ENCODE assay signal across 21 cellular contexts in the genomic region with DNA sequence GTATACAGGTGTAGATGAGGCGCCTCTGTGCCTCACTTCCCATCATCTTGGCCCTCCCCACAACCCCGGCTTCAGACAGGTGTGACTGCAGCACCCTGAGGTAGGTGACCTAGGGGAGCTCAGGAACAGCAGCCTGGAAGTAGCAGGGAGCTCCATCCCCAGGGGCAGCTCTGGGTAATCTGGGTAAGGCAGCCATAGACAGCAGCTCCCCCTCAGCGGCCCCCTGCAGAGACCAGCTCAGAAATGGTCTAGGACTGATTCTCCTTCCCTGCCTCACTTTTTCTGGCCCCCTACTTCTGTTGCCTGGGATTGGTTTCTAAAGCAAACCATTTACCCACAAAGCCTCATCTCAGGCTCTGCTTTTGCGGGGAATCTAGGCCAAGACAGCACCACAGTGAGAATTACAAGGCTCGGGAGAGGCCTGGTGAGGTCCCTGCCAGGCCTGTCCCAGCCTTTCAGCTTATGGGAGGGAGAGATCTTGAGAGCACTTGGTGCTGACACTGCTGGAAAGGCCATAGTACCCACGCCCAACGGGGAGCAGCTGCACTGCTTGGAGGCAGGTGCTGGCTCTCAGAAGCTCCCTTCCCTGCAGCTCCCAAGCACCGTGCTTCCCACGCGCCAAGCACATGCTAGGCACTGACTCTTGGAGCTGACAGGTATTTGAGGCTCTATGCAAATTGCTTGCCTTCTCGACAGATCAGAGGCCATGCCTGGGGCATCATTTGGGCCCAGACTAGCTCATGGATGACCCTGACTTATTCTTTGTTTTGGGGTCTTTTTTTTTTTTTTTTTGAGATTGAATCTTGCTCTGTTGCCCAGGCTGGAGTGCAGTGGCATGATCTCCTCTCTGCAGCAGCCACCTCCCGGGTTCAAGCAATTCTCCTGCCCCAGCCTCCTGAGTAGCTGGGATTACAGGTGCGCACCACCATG.
DNase-seq lines count a peak whose midpoint lies in the region; ATAC-seq and TF ChIP-seq lines count a peak whose summit lies in the region.
"Had no signal": no experiment of that assay in that cellular context is flagged by ENCODE, and none has a peak within 500 bp of the region (broad histone marks: within the 10 kb centered on the region; RNA-seq: fewer than 3 reads in every experiment).

No MANE protein-coding gene starts in this region.

- H3K27ac ChIP-seq in HEK293 (ENCODE audit: extremely low read depth, low read depth, low read length) (no peak overlapping the region), neutrophil (peak overlapping the region; percentile 9)
- H3K27ac ChIP-seq: 22Rv1, heart left ventricle, thoracic aorta had no signal

- peak overlapping the region; percentile 35 for H3K27ac Mint-ChIP-seq in central memory CD8-positive, alpha-beta T cell (ENCODE audit: low read depth)
- H3K27ac Mint-ChIP-seq: activated CD8-positive, alpha-beta T cell treated with anti-CD3 and anti-CD28 coated beads for 36 hours; activated T-cell treated with anti-CD3 and anti-CD28 coated beads, Interleukin-2, amount 50 U/mL, for 24 hours; CD8-positive, alpha-beta T cell had no signal

- H3K9me3 ChIP-seq in HEK293 (ENCODE audit: control insufficient read depth, insufficient read depth, low read depth, low read length): no peaks in the 10 kb centered on the region
- H3K9me3 ChIP-seq in neutrophil: no peaks in the 10 kb centered on the region
- H3K9me3 ChIP-seq: HAP-1, heart left ventricle, thoracic aorta had no signal

- H3K27me3 ChIP-seq in neutrophil: no peaks in the 10 kb centered on the region
- H3K27me3 ChIP-seq: heart left ventricle had no signal

- CTCF ChIA-PET in HEK293 (lab: Yijun Ruan, JAX): interaction anchor here (0.6 to 1.4 kb wide), 4 partner anchors 37 to 234 kb away, joined by 3 to 4 read pairs (median 3); no protein-coding TSS in a partner anchor

- no peak overlapping the region for H3K4me3 ChIP-seq in HEK293 (ENCODE audit: low read depth, low read length)
- H3K4me3 ChIP-seq in neutrophil (ENCODE audit: low read depth in 1 of 2, low read length in 1 of 2): no peak overlapping the region
- H3K4me3 ChIP-seq: HAP-1, heart left ventricle, thoracic aorta had no signal

- no peak for TF ChIP-seq CTCF in HEK293 (tag by site-specific recombination; IDR thresholded peaks at IDR 0.05)
- TF ChIP-seq CTCF in neutrophil (IDR thresholded peaks at IDR 0.05): no peak

- H3K4me3 Mint-ChIP-seq in central memory CD8-positive, alpha-beta T cell: no peak overlapping the region
- H3K4me3 Mint-ChIP-seq: activated CD8-positive, alpha-beta T cell treated with anti-CD3 and anti-CD28 coated beads for 36 hours; activated T-cell treated with anti-CD3 and anti-CD28 coated beads, Interleukin-2, amount 50 U/mL, for 24 hours; CD8-positive, alpha-beta T cell; nephron progenitor cell had no signal

- peak; percentile 46 to 73 (median 65) for DNase-seq in NCI-H1417 (lab: John Stamatoyannopoulos, UW)
- no peak for DNase-seq in NCI-H1417 treated with DMSO at 0.1 percent for 48 hours (lab: John Stamatoyannopoulos, UW)
- no peak for DNase-seq in central memory CD8-positive, alpha-beta T cell (ENCODE audit: low spot score in 2 of 2)
- no peak for DNase-seq in stimulated activated CD4-positive, alpha-beta T cell treated with anti-CD3 and anti-CD28 coated beads, Interleukin-15, amount 100 ng/mL, for 24 hours
- DNase-seq: activated CD8-positive, alpha-beta T cell treated with anti-CD3 and anti-CD28 coated beads for 36 hours; activated naive CD4-positive, alpha-beta T cell treated with Interleukin-2 at 50 U/mL for 16 hours; activated T-cell treated with anti-CD3 and anti-CD28 coated beads, Interleukin-2, amount 50 U/mL, for 24 hours; DMS153; KBM-7; NCI-H1694; NCI-H446 treated with DMSO at 0.1 percent for 48 hours; nephron progenitor cell had no signal

- H3K36me3 ChIP-seq in HEK293 (ENCODE audit: control insufficient read depth in 2 of 2, insufficient read depth in 1 of 2, low read length in 2 of 2): peaks cover 0 to 28% of the 10 kb centered on the region in 2 experiments; a peak in 1 of 3 replicates
- H3K36me3 ChIP-seq in neutrophil: peaks cover 90% of the 10 kb centered on the region
- H3K36me3 ChIP-seq: thoracic aorta had no signal

- H3K9me3 Mint-ChIP-seq in central memory CD8-positive, alpha-beta T cell: no peaks in the 10 kb centered on the region
- H3K9me3 Mint-ChIP-seq: activated CD8-positive, alpha-beta T cell treated with anti-CD3 and anti-CD28 coated beads for 36 hours; activated T-cell treated with anti-CD3 and anti-CD28 coated beads, Interleukin-2, amount 50 U/mL, for 24 hours; CD8-positive, alpha-beta T cell; nephron progenitor cell had no signal

- H3K27me3 Mint-ChIP-seq in central memory CD8-positive, alpha-beta T cell: no peaks in the 10 kb centered on the region
- H3K27me3 Mint-ChIP-seq: activated CD8-positive, alpha-beta T cell treated with anti-CD3 and anti-CD28 coated beads for 36 hours; activated T-cell treated with anti-CD3 and anti-CD28 coated beads, Interleukin-2, amount 50 U/mL, for 24 hours had no signal

- POLR2A ChIA-PET in HEK293 (lab: Yijun Ruan, JAX): no interaction called here

- no peaks in the 10 kb centered on the region for H3K4me1 Mint-ChIP-seq in central memory CD8-positive, alpha-beta T cell

- H3K4me1 ChIP-seq in HEK293 (ENCODE audit: control insufficient read depth, insufficient read depth, low read length) (no peaks in the 10 kb centered on the region), neutrophil (ENCODE audit: control insufficient read depth in 1 of 2, insufficient read depth in 1 of 2, low read depth in 1 of 2, low read length in 1 of 2) (peaks cover 0 to 6% of the 10 kb centered on the region in 2 experiments)
- H3K4me1 ChIP-seq: HAP-1, heart left ventricle had no signal

- no peak for ATAC-seq in central memory CD8-positive, alpha-beta T cell (replicated peaks; ENCODE audit: extremely low read depth, poor library complexity, severe bottlenecking)
- no peak for ATAC-seq in GM18502 (IDR thresholded peaks at IDR 0.05; ENCODE audit: poor library complexity, unreplicated experiment)
- no peak for ATAC-seq in HG02678 (IDR thresholded peaks at IDR 0.05; ENCODE audit: unreplicated experiment)
- ATAC-seq: activated CD8-positive, alpha-beta T cell treated with anti-CD3 and anti-CD28 coated beads for 36 hours; CD8-positive, alpha-beta T cell had no signal

- H3K36me3 Mint-ChIP-seq in central memory CD8-positive, alpha-beta T cell (ENCODE audit: insufficient read depth): peaks cover 14% of the 10 kb centered on the region

TF ChIP-seq in HEK293, 187 proteins besides CTCF, POLR2A, EP300 and RAD21:
- TF ChIP-seq HOXA7 (CRISPR knock-in tag; IDR thresholded peaks at IDR 0.05; ENCODE audit: borderline replicate concordance) (no peak), ZNF561 (tag by site-specific recombination; IDR thresholded peaks at IDR 0.05; ENCODE audit: borderline replicate concordance) (no peak), ZNF600 (tag by site-specific recombination; IDR thresholded peaks at IDR 0.05) (peak; percentile 52; the same call in 1 of the 2 replicates), ZNF24 (tag by site-specific recombination; IDR thresholded peaks at IDR 0.05) (no peak), ZNF792 (tag by site-specific recombination; IDR thresholded peaks at IDR 0.05) (no peak), GLIS1 (tag by site-specific recombination; IDR thresholded peaks at IDR 0.05) (peak; percentile 50; the same call in 1 of the 2 replicates), EGR2 (tag by site-specific recombination; IDR thresholded peaks at IDR 0.05; ENCODE audit: low read depth) (no peak), ZIC2 (tag by site-specific recombination; IDR thresholded peaks at IDR 0.05) (0 out of 2 replicates have a peak, but pooled peaks have one; percentile 8), REPIN1 (tag by site-specific recombination; IDR thresholded peaks at IDR 0.05; ENCODE audit: low read depth) (no peak)

Comparison
In these comparisons a context has a peak if more than half of its experiments do, and no peak if none do; other contexts are left out.
1. DNase-seq: peak in NCI-H1417 (3 of 3); none in NCI-H1417 treated with DMSO at 0.1 percent for 48 hours (single experiment), central memory CD8-positive, alpha-beta T cell (0 of 2) and stimulated activated CD4-positive, alpha-beta T cell treated with anti-CD3 and anti-CD28 coated beads, Interleukin-15, amount 100 ng/mL, for 24 hours (single experiment).